In the genomic region with DNA sequence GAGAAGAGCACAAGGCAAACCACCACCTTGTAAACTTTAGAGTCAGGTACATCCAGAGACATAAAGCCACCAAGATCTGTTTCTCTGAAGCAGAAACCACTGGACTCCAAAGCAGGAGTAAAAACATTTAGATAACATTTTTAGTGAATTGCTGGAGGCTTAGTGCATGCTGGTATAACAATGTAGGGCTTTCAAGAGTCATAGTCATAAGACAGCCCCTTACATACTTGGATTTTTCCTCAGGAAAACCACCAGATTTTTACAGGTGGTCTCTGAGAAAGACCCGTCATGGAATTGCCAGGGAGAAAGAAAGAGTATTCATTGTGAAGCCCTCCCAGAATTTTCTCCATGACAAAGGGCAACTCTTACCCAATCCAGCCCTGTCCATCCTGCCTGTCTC, we compare ENCODE assay signal across 31 cellular contexts.
"Had no signal": no experiment of that assay in that cellular context is flagged by ENCODE, and none has a peak within 500 bp of the region (broad histone marks: within the 10 kb centered on the region; RNA-seq: fewer than 3 reads in every experiment).

No MANE protein-coding gene starts in this region.

- H3K4me3 Mint-ChIP-seq: activated B cell treated with CpG ODN at 0.5 μM for 24 hours; activated CD8-positive, alpha-beta T cell treated with anti-CD3 and anti-CD28 coated beads for 36 hours; activated naive CD4-positive, alpha-beta T cell treated with anti-CD3 and anti-CD28 coated beads, Interleukin-2, amount 50 U/mL, for 24 hours; activated naive CD8-positive, alpha-beta T cell treated with anti-CD3 and anti-CD28 coated beads for 36 hours; activated naive CD8-positive, alpha-beta T cell treated with anti-CD3 and anti-CD28 coated beads, Interleukin-2, amount 50 U/mL, for 24 hours; activated T-cell treated with anti-CD3 and anti-CD28 coated beads, Interleukin-2, amount 50 U/mL, for 4 hours; activated T-helper 17 cell treated with anti-CD3 and anti-CD28 coated beads, Interleukin-2, amount 50 U/mL, for 72 hours; effector memory CD8-positive, alpha-beta T cell had no signal

- H3K36me3 ChIP-seq: adrenal gland, esophagus muscularis mucosa, gastroesophageal sphincter, heart right ventricle had no signal

- ATAC-seq: activated CD4-positive, CD25-positive, alpha-beta regulatory T cell treated with anti-CD3 and anti-CD28 coated beads, Interleukin-2, amount 50 U/mL, for 24 hours; activated CD8-positive, alpha-beta T cell treated with anti-CD3 and anti-CD28 coated beads for 36 hours; activated naive CD8-positive, alpha-beta T cell treated with anti-CD3 and anti-CD28 coated beads, Interleukin-2, amount 50 U/mL, for 24 hours; activated T-cell treated with anti-CD3 and anti-CD28 coated beads, Interleukin-2, amount 50 U/mL, for 4 hours; activated T-helper 17 cell treated with anti-CD3 and anti-CD28 coated beads, Interleukin-2, amount 50 U/mL, for 72 hours; body of pancreas; effector memory CD8-positive, alpha-beta T cell; gastroesophageal sphincter; heart right ventricle had no signal

- H3K4me3 ChIP-seq: adrenal gland, body of pancreas, esophagus muscularis mucosa, gastroesophageal sphincter, heart right ventricle had no signal

- H3K9me3 Mint-ChIP-seq: activated B cell treated with CpG ODN at 0.5 μM for 24 hours; activated CD8-positive, alpha-beta T cell treated with anti-CD3 and anti-CD28 coated beads for 36 hours; activated naive CD4-positive, alpha-beta T cell treated with anti-CD3 and anti-CD28 coated beads, Interleukin-2, amount 50 U/mL, for 24 hours; activated naive CD8-positive, alpha-beta T cell treated with anti-CD3 and anti-CD28 coated beads for 36 hours; activated naive CD8-positive, alpha-beta T cell treated with anti-CD3 and anti-CD28 coated beads, Interleukin-2, amount 50 U/mL, for 24 hours; activated T-cell treated with anti-CD3 and anti-CD28 coated beads, Interleukin-2, amount 50 U/mL, for 4 hours; activated T-helper 17 cell treated with anti-CD3 and anti-CD28 coated beads, Interleukin-2, amount 50 U/mL, for 72 hours had no signal

- H3K4me1 ChIP-seq: adrenal gland, body of pancreas, esophagus muscularis mucosa, foreskin keratinocyte, gastroesophageal sphincter, heart right ventricle had no signal

- DNase-seq: activated B cell treated with CpG ODN at 0.5 μM for 24 hours; activated CD4-positive, alpha-beta T cell treated with anti-CD3 and anti-CD28 coated beads for 48 hours; activated CD4-positive, alpha-beta T cell treated with anti-CD3 and anti-CD28 coated beads, Interleukin-2, amount 50 U/mL, for 1 hour; activated CD4-positive, alpha-beta T cell treated with anti-CD3 and anti-CD28 coated beads, Interleukin-2, amount 50 U/mL, for 48 hours; activated CD8-positive, alpha-beta memory T cell treated with anti-CD3 and anti-CD28 coated beads for 24 hours; activated CD8-positive, alpha-beta T cell treated with anti-CD3 and anti-CD28 coated beads for 36 hours; activated effector memory CD4-positive, alpha-beta T cell treated with Interleukin-2 at 50 U/mL for 16 hours; activated gamma-delta T cell treated with Interleukin-2 at 50 U/mL for 16 hours; activated naive CD4-positive, alpha-beta T cell treated with Interleukin-2 at 50 U/mL for 16 hours; activated naive CD8-positive, alpha-beta T cell treated with anti-CD3 and anti-CD28 coated beads for 36 hours; activated naive CD8-positive, alpha-beta T cell treated with anti-CD3 and anti-CD28 coated beads, Interleukin-2, amount 50 U/mL, for 24 hours; activated T-cell treated with anti-CD3 and anti-CD28 coated beads, Interleukin-2, amount 50 U/mL, for 4 hours; adrenal gland; amygdala; aorta; body of pancreas; caudate nucleus; cortex of kidney; dermis blood vessel endothelial cell; effector CD4-positive, alpha-beta T cell; effector memory CD8-positive, alpha-beta T cell; erythroblast; foreskin keratinocyte; heart right ventricle; T-helper 2 cell had no signal

- H3K27ac Mint-ChIP-seq: activated B cell treated with CpG ODN at 0.5 μM for 24 hours; activated CD8-positive, alpha-beta T cell treated with anti-CD3 and anti-CD28 coated beads for 36 hours; activated naive CD4-positive, alpha-beta T cell treated with anti-CD3 and anti-CD28 coated beads, Interleukin-2, amount 50 U/mL, for 24 hours; activated naive CD8-positive, alpha-beta T cell treated with anti-CD3 and anti-CD28 coated beads for 36 hours; activated naive CD8-positive, alpha-beta T cell treated with anti-CD3 and anti-CD28 coated beads, Interleukin-2, amount 50 U/mL, for 24 hours; activated T-helper 17 cell treated with anti-CD3 and anti-CD28 coated beads, Interleukin-2, amount 50 U/mL, for 72 hours; effector memory CD8-positive, alpha-beta T cell had no signal

- H3K27ac ChIP-seq: adrenal gland, body of pancreas, esophagus muscularis mucosa, foreskin keratinocyte, gastroesophageal sphincter, heart right ventricle, VCaP had no signal

- H3K36me3 Mint-ChIP-seq: activated naive CD4-positive, alpha-beta T cell treated with anti-CD3 and anti-CD28 coated beads, Interleukin-2, amount 50 U/mL, for 24 hours; activated naive CD8-positive, alpha-beta T cell treated with anti-CD3 and anti-CD28 coated beads for 36 hours had no signal

- H3K27me3 Mint-ChIP-seq: activated B cell treated with CpG ODN at 0.5 μM for 24 hours; activated CD8-positive, alpha-beta T cell treated with anti-CD3 and anti-CD28 coated beads for 36 hours; activated naive CD4-positive, alpha-beta T cell treated with anti-CD3 and anti-CD28 coated beads, Interleukin-2, amount 50 U/mL, for 24 hours; activated naive CD8-positive, alpha-beta T cell treated with anti-CD3 and anti-CD28 coated beads for 36 hours; activated naive CD8-positive, alpha-beta T cell treated with anti-CD3 and anti-CD28 coated beads, Interleukin-2, amount 50 U/mL, for 24 hours; activated T-helper 17 cell treated with anti-CD3 and anti-CD28 coated beads, Interleukin-2, amount 50 U/mL, for 72 hours; effector memory CD8-positive, alpha-beta T cell had no signal

- H3K4me1 Mint-ChIP-seq: activated B cell treated with CpG ODN at 0.5 μM for 24 hours; activated naive CD4-positive, alpha-beta T cell treated with anti-CD3 and anti-CD28 coated beads, Interleukin-2, amount 50 U/mL, for 24 hours; activated naive CD8-positive, alpha-beta T cell treated with anti-CD3 and anti-CD28 coated beads for 36 hours; activated naive CD8-positive, alpha-beta T cell treated with anti-CD3 and anti-CD28 coated beads, Interleukin-2, amount 50 U/mL, for 24 hours; activated T-helper 17 cell treated with anti-CD3 and anti-CD28 coated beads, Interleukin-2, amount 50 U/mL, for 72 hours had no signal

- H3K27me3 ChIP-seq: adrenal gland, body of pancreas, esophagus muscularis mucosa, foreskin keratinocyte, gastroesophageal sphincter, heart right ventricle had no signal
